In genomic region chr12:116881325-116881866, GRCh38 we compare ENCODE assay signal across 8 cellular contexts. TPM values are rescaled to one million over a fixed set of nuclear protein-coding genes. Genes with fewer than 3 reads are reported as not detected.
DNase-seq lines count a peak whose midpoint lies in the region; ATAC-seq, FAIRE-seq and TF ChIP-seq lines count a peak whose summit lies in the region.

Gene HRK (minus strand): TSS chr12:116881441. CDS start chr12:116881307, 134 bp downstream.

- H3K9me3 ChIP-seq in heart right ventricle (no peaks in the 10 kb centered on the region), trophoblast cell (ENCODE audit: insufficient read depth, low read depth, low read length) (no peaks in the 10 kb centered on the region)

- H3K9me3 Mint-ChIP-seq in central memory CD8-positive, alpha-beta T cell, result no peaks in the 10 kb centered on the region

- no peak within 1 kb of the TSS for H3K9ac ChIP-seq in trophoblast cell (ENCODE audit: low read length)

- peak within 1 kb of the TSS; percentile 58 for H3K4me3 Mint-ChIP-seq in central memory CD8-positive, alpha-beta T cell

- FAIRE-seq in GM19239 (lab: Jason Lieb, UNC), result no peak

- H3K27me3 ChIP-seq in heart right ventricle (peaks cover 7 to 85% (median 71%) of the 10 kb centered on the region in 7 donors), trophoblast cell (ENCODE audit: insufficient read depth, low read length) (peaks cover 48% of the 10 kb centered on the region)

- DNase-seq in heart right ventricle (peak in 1 of 2 donors; percentile 6), left cardiac atrium (no peak), NCI-H146 (lab: John Stamatoyannopoulos, UW) (peak; percentile 73), trophoblast cell (no peak), GM19239 (ENCODE audit: insufficient read length, low spot score) (no peak), GM19238 (ENCODE audit: insufficient read length, low spot score) (no peak), Ammon's horn (ENCODE audit: low spot score) (no peak)
- no peak for DNase-seq in central memory CD8-positive, alpha-beta T cell (ENCODE audit: low spot score in 2 of 2)

- H4K8ac ChIP-seq in trophoblast cell (ENCODE audit: low read depth, low read length), result no peak within 1 kb of the TSS

- intact Hi-C loops in heart right ventricle (cut with DNase I), result loop anchor here in 5 of 10 donors (5.0 to 10.0 kb wide), 3 partner anchors 174 to 179 kb away; no protein-coding TSS in a partner anchor
- intact Hi-C loops in left cardiac atrium (cut with DNase I), result no loop called here

- ATAC-seq in heart right ventricle, result peak in 1 of 8 donors; percentile 31
- ATAC-seq in left cardiac atrium, result no peak
- no peak for ATAC-seq in central memory CD8-positive, alpha-beta T cell (replicated peaks; ENCODE audit: extremely low read depth, poor library complexity, severe bottlenecking)

- peak within 1 kb of the TSS; percentile 99 for H3K4me2 ChIP-seq in trophoblast cell (ENCODE audit: low read length)

- no peak within 1 kb of the TSS for H4K12ac ChIP-seq in trophoblast cell (ENCODE audit: low read depth, low read length)

- H3K79me1 ChIP-seq in trophoblast cell (ENCODE audit: low read length), result no peaks in the 10 kb centered on the region

- peak within 1 kb of the TSS in 9 of 10 donors; percentile 27 to 54 (median 47) for H3K4me3 ChIP-seq in heart right ventricle
- H3K4me3 ChIP-seq in trophoblast cell (ENCODE audit: low read depth, low read length), result peak within 1 kb of the TSS; percentile 61

- no peaks in the 10 kb centered on the region for H3K79me2 ChIP-seq in trophoblast cell (ENCODE audit: control insufficient read depth, insufficient read depth, low read length, poor library complexity)

- peaks cover 26% of the 10 kb centered on the region for H3K4me1 Mint-ChIP-seq in central memory CD8-positive, alpha-beta T cell

- WGBS in heart right ventricle, 2 donors, result 0% methylated on average over 39 to 49 of the region's 49 CpGs
- WGBS in trophoblast cell (ENCODE audit: extremely low coverage, insufficient coverage, insufficient read length), result no CpG with 5 or more reads among the region's 49 CpGs

- H2BK5ac ChIP-seq in trophoblast cell (ENCODE audit: low read depth, low read length, poor library complexity), result no peak within 1 kb of the TSS

- no peak within 1 kb of the TSS for H4K91ac ChIP-seq in trophoblast cell (ENCODE audit: low read depth, low read length)

- no peak within 1 kb of the TSS for H2BK12ac ChIP-seq in trophoblast cell (ENCODE audit: low read length)

- peak within 1 kb of the TSS; percentile 6 for H2AFZ ChIP-seq in trophoblast cell (ENCODE audit: insufficient read depth, low read length, poor library complexity)

- no peak within 1 kb of the TSS for H3K27ac Mint-ChIP-seq in central memory CD8-positive, alpha-beta T cell (ENCODE audit: low read depth)

- H3K4me1 ChIP-seq in heart right ventricle, result peaks cover 8 to 43% (median 32%) of the 10 kb centered on the region in 9 donors
- H3K4me1 ChIP-seq in trophoblast cell (ENCODE audit: control insufficient read depth in 1 of 2, insufficient read depth in 2 of 2, low read length in 2 of 2), result peaks cover 15 to 17% of the 10 kb centered on the region in 2 experiments

- H3K36me3 ChIP-seq in heart right ventricle, result no peaks in the 10 kb centered on the region
- no peaks in the 10 kb centered on the region for H3K36me3 ChIP-seq in trophoblast cell (ENCODE audit: control insufficient read depth in 1 of 2, insufficient read depth in 2 of 2, low read length in 2 of 2)

- no peak for TF ChIP-seq CTCF in heart right ventricle (IDR thresholded peaks at IDR 0.05)

- no peak within 1 kb of the TSS for H3K23ac ChIP-seq in trophoblast cell (ENCODE audit: low read length)

- peaks cover 85% of the 10 kb centered on the region for H3K27me3 Mint-ChIP-seq in central memory CD8-positive, alpha-beta T cell

- H3K18ac ChIP-seq in trophoblast cell (ENCODE audit: low read length), result no peak within 1 kb of the TSS

- H2BK120ac ChIP-seq in trophoblast cell (ENCODE audit: insufficient read depth, low read length, poor library complexity), result no peak within 1 kb of the TSS

- H3K27ac ChIP-seq in heart right ventricle, result no peak within 1 kb of the TSS
- H3K27ac ChIP-seq in trophoblast cell (ENCODE audit: low read depth, low read length), result no peak within 1 kb of the TSS

- H2AK5ac ChIP-seq in trophoblast cell (ENCODE audit: low read length), result no peak within 1 kb of the TSS

- H3K4ac ChIP-seq in trophoblast cell (ENCODE audit: low read depth, low read length), result no peak within 1 kb of the TSS

- no peak within 1 kb of the TSS for H3K14ac ChIP-seq in trophoblast cell (ENCODE audit: low read length)

- H3K36me3 Mint-ChIP-seq in central memory CD8-positive, alpha-beta T cell (ENCODE audit: insufficient read depth), result no peaks in the 10 kb centered on the region

RNA-seq across cellular contexts. Expression of gene HRK, which starts in this region (rescaled TPM):
- total RNA-seq in heart right ventricle (1 to 10 TPM in 2 of 10 donors, under 1 TPM in 6, not detected in 2; 0.25 to 2.9 (median 0.57) TPM), left cardiac atrium (under 1 TPM; 0.05 to 0.09 TPM)
- under 1 TPM; 0.03 to 0.07 TPM for polyA plus RNA-seq in heart right ventricle
- polyA plus RNA-seq in trophoblast cell (2013), result 0.10 and 0.12 TPM in 2 replicates
